19 cellular contexts compared by ENCODE assay signal in the genomic region with DNA sequence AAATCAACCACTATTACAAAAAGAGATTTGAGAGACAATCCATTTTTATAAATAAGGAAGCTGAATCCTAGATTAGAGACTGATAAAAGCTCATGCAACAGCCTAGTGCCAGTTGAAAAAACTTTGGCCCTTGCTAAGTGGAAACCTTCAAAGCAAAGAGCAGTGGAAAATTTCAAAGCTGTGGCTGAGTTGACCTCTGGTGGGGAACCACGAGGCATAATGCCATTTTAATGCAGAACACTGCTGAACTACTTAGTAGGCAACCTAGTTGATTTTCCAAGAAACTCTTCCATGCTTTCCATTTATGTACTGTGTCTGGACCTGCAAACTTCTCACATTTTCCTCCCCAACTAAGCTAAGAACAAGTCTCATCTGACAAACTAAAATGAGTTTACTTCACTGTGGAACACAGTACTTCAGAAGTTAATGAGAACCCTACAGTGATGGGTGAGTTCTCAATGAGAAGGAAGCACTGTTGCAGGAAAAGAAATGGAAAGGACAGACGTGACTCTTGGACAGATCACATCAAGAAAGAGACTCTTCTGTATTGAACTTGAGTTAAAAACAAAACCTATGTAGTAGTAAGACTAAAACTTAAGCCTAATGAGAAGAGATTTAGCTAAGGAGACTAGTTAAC.
A peak's percentile ranks its signal among the peaks of the same experiment; 100 is the strongest.
DNase-seq lines count a peak whose midpoint lies in the region; ATAC-seq and TF ChIP-seq lines count a peak whose summit lies in the region.
"Had no signal": no experiment of that assay in that cellular context is flagged by ENCODE, and none has a peak within 500 bp of the region (broad histone marks: within the 10 kb centered on the region; RNA-seq: fewer than 3 reads in every experiment).

No MANE protein-coding gene starts in this region.

- no peak for DNase-seq in T-helper 2 cell treated with Interferon-gamma antibody and Interleukin-4, amounts not matched to agents 5 μg/mL and 100 μg/mL, for 36 hours (ENCODE audit: low spot score)
- no peak for DNase-seq in T-helper 2 cell
- peak; percentile 22 for DNase-seq in SW480 (ENCODE audit: low spot score)
- peak; percentile 61 for DNase-seq in astrocyte of the hippocampus (ENCODE audit: low read depth, low spot score)
- DNase-seq in NCI-H82 treated with DMSO at 0.1 percent for 48 hours (lab: John Stamatoyannopoulos, UW; ENCODE audit: unreplicated experiment), result no peak
- no peak for DNase-seq in caudate nucleus (lab: John Stamatoyannopoulos, UW)
- DNase-seq: activated CD4-positive, alpha-beta T cell treated with anti-CD3 and anti-CD28 coated beads, Interleukin-2, amount 50 U/mL, for 4 hours; activated gamma-delta T cell; H7; hypothalamus; left cardiac atrium; NCI-H2107; NCI-H526 treated with DMSO at 0.1 percent for 48 hours; pancreas; upper lobe of left lung had no signal

- H3K9me3 Mint-ChIP-seq in T-helper 2 cell treated with Interferon-gamma antibody and Interleukin-4, amounts not matched to agents 5 μg/mL and 100 μg/mL, for 36 hours, result no peaks in the 10 kb centered on the region
- no peaks in the 10 kb centered on the region for H3K9me3 Mint-ChIP-seq in nephron

- peak overlapping the region; percentile 3 for H3K27ac Mint-ChIP-seq in T-helper 2 cell treated with Interferon-gamma antibody and Interleukin-4, amounts not matched to agents 5 μg/mL and 100 μg/mL, for 36 hours
- H3K27ac Mint-ChIP-seq in nephron, result peak overlapping the region; percentile 25 to 86 (median 32)

- H3K27me3 Mint-ChIP-seq in T-helper 2 cell treated with Interferon-gamma antibody and Interleukin-4, amounts not matched to agents 5 μg/mL and 100 μg/mL, for 36 hours (ENCODE audit: low read depth), result no peaks in the 10 kb centered on the region
- H3K27me3 Mint-ChIP-seq in nephron (ENCODE audit: low read depth), result no peaks in the 10 kb centered on the region

- H3K4me1 Mint-ChIP-seq in T-helper 2 cell treated with Interferon-gamma antibody and Interleukin-4, amounts not matched to agents 5 μg/mL and 100 μg/mL, for 36 hours (ENCODE audit: low read depth), result peaks cover 8% of the 10 kb centered on the region
- peaks cover 11% of the 10 kb centered on the region for H3K4me1 Mint-ChIP-seq in nephron

- no peak overlapping the region for H3K27ac ChIP-seq in caudate nucleus (ENCODE audit: low read depth, low read length)
- H3K27ac ChIP-seq: A549, breast epithelium, pancreas, upper lobe of left lung had no signal

- ATAC-seq in GM19023 (IDR thresholded peaks at IDR 0.05; ENCODE audit: unreplicated experiment), result no peak
- ATAC-seq: left cardiac atrium, pancreas had no signal

- H3K4me3 Mint-ChIP-seq in T-helper 2 cell treated with Interferon-gamma antibody and Interleukin-4, amounts not matched to agents 5 μg/mL and 100 μg/mL, for 36 hours, result no peak overlapping the region
- H3K4me3 Mint-ChIP-seq in nephron, result no peak overlapping the region

- H3K36me3 Mint-ChIP-seq in T-helper 2 cell treated with Interferon-gamma antibody and Interleukin-4, amounts not matched to agents 5 μg/mL and 100 μg/mL, for 36 hours (ENCODE audit: low read depth), result peaks cover 65% of the 10 kb centered on the region
- peaks cover 72% of the 10 kb centered on the region for H3K36me3 Mint-ChIP-seq in nephron (ENCODE audit: low read depth)

- TF ChIP-seq CTCF in nephron (IDR thresholded peaks at IDR 0.05; ENCODE audit: unreplicated experiment in 3 of 3), result no peak

Comparison
In these comparisons a context has a peak if more than half of its experiments do, and no peak if none do; other contexts are left out.
1. DNase-seq: peak in SW480 (single experiment) and astrocyte of the hippocampus (single experiment); none in T-helper 2 cell treated with Interferon-gamma antibody and Interleukin-4, amounts not matched to agents 5 μg/mL and 100 μg/mL, for 36 hours (single experiment), T-helper 2 cell (0 of 5), NCI-H82 treated with DMSO at 0.1 percent for 48 hours (single experiment) and caudate nucleus (0 of 61).